Comparison of ENCODE assay signal across 2 cellular contexts in the genomic region with DNA sequence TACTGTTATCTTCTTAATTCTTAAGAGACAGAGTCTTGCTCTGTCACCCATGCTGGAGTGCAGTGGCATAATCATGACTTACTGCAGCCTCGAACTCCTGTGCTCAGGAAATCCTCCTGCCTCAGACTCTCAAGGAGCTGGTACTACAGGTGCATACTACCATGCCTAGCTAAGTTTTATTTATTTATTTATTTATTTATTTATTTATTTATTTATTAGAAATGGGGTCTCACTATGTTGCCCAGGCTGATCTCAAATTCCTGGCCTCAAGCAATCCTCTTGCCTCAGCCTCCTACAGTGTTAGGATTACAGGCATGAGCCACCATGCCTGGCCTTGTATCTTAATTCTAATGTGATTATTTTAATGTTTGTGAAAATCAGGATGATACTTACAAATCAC.
A peak's percentile ranks its signal among the peaks of the same experiment; 100 is the strongest.
TF ChIP-seq lines count a peak whose summit lies in the region.

No MANE protein-coding gene starts in this region.

TF ChIP-seq in HEK293, 187 proteins besides CTCF, POLR2A, EP300 and RAD21 (continued from another document and continues in another):
- TF ChIP-seq, protein P1, sequence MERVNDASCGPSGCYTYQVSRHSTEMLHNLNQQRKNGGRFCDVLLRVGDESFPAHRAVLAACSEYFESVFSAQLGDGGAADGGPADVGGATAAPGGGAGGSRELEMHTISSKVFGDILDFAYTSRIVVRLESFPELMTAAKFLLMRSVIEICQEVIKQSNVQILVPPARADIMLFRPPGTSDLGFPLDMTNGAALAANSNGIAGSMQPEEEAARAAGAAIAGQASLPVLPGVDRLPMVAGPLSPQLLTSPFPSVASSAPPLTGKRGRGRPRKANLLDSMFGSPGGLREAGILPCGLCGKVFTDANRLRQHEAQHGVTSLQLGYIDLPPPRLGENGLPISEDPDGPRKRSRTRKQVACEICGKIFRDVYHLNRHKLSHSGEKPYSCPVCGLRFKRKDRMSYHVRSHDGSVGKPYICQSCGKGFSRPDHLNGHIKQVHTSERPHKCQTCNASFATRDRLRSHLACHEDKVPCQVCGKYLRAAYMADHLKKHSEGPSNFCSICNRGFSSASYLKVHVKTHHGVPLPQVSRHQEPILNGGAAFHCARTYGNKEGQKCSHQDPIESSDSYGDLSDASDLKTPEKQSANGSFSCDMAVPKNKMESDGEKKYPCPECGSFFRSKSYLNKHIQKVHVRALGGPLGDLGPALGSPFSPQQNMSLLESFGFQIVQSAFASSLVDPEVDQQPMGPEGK (tag by site-specific recombination; IDR thresholded peaks at IDR 0.05): no peak
- TF ChIP-seq ZBTB8A (tag by site-specific recombination; IDR thresholded peaks at IDR 0.05) (0 out of 2 replicates have a peak, but pooled peaks have one; percentile 43), ZNF398 (tag by site-specific recombination; IDR thresholded peaks at IDR 0.05) (no peak), ZNF302 (tag by site-specific recombination; IDR thresholded peaks at IDR 0.05; ENCODE audit: low read depth) (no peak), ZNF121 (tag by site-specific recombination; IDR thresholded peaks at IDR 0.05) (peak; percentile 54; the same call in 1 of the 2 replicates), ZNF654 (tag by site-specific recombination; IDR thresholded peaks at IDR 0.05; ENCODE audit: low read depth) (peak; percentile 28), ZNF560 (tag by site-specific recombination; IDR thresholded peaks at IDR 0.05; ENCODE audit: borderline replicate concordance) (peak; percentile 36; the same call in 1 of the 2 replicates), ZNF433 (tag by site-specific recombination; IDR thresholded peaks at IDR 0.05; ENCODE audit: low read depth) (peak; percentile 64; the same call in 1 of the 2 replicates), ZNF623 (tag by site-specific recombination; IDR thresholded peaks at IDR 0.05) (peak; percentile 41; the same call in 1 of the 2 replicates), ZNF404 (tag by site-specific recombination; IDR thresholded peaks at IDR 0.05) (0 out of 2 replicates have a peak, but pooled peaks have one; percentile 28)
- TF ChIP-seq, protein P2, sequence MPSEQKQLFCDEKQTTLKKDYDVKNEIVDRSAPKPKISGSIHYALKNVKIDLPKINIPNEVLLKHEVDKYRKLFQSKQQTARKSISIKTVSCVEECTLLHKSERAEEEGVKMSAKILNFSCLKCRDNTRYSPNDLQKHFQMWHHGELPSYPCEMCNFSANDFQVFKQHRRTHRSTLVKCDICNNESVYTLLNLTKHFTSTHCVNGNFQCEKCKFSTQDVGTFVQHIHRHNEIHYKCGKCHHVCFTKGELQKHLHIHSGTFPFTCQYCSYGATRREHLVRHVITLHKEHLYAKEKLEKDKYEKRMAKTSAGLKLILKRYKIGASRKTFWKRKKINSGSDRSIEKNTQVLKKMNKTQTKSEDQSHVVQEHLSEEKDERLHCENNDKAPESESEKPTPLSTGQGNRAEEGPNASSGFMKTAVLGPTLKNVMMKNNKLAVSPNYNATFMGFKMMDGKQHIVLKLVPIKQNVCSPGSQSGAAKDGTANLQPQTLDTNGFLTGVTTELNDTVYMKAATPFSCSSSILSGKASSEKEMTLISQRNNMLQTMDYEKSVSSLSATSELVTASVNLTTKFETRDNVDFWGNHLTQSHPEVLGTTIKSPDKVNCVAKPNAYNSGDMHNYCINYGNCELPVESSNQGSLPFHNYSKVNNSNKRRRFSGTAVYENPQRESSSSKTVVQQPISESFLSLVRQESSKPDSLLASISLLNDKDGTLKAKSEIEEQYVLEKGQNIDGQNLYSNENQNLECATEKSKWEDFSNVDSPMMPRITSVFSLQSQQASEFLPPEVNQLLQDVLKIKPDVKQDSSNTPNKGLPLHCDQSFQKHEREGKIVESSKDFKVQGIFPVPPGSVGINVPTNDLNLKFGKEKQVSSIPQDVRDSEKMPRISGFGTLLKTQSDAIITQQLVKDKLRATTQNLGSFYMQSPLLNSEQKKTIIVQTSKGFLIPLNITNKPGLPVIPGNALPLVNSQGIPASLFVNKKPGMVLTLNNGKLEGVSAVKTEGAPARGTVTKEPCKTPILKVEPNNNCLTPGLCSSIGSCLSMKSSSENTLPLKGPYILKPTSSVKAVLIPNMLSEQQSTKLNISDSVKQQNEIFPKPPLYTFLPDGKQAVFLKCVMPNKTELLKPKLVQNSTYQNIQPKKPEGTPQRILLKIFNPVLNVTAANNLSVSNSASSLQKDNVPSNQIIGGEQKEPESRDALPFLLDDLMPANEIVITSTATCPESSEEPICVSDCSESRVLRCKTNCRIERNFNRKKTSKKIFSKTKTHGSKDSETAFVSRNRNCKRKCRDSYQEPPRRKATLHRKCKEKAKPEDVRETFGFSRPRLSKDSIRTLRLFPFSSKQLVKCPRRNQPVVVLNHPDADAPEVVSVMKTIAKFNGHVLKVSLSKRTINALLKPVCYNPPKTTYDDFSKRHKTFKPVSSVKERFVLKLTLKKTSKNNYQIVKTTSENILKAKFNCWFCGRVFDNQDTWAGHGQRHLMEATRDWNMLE (tag by site-specific recombination; conservative IDR thresholded peaks at IDR 0.05; ENCODE audit: low read depth): peak; percentile 77; the same call in 1 of the 2 replicates

TF ChIP-seq in K562, 482 proteins besides CTCF, POLR2A, EP300 and RAD21 (continued from another document):
- TF ChIP-seq, protein P3, sequence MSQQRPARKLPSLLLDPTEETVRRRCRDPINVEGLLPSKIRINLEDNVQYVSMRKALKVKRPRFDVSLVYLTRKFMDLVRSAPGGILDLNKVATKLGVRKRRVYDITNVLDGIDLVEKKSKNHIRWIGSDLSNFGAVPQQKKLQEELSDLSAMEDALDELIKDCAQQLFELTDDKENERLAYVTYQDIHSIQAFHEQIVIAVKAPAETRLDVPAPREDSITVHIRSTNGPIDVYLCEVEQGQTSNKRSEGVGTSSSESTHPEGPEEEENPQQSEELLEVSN (IDR thresholded peaks at IDR 0.05; ENCODE audit: borderline replicate concordance in 1 of 2, extremely low read depth in 1 of 2, insufficient read depth in 1 of 2, insufficient read length in 1 of 2, low read depth in 1 of 2, low read length in 1 of 2, poor library complexity in 1 of 2, severe bottlenecking in 1 of 2): no peak
TF ChIP-seq in K562: peak in this region for 1.
